In genomic region chr15:60406513-60407124, GRCh38 we compare ENCODE assay signal across 21 cellular contexts. TPM values are rescaled to one million over a fixed set of nuclear protein-coding genes. Genes with fewer than 3 reads are reported as not detected.
A peak's percentile ranks its signal among the peaks of the same experiment; 100 is the strongest.
DNase-seq lines count a peak whose midpoint lies in the region; ATAC-seq, FAIRE-seq and TF ChIP-seq lines count a peak whose summit lies in the region.
"Had no signal": no experiment of that assay in that cellular context is flagged by ENCODE, and none has a peak within 500 bp of the region (broad histone marks: within the 10 kb centered on the region; RNA-seq: fewer than 3 reads in every experiment).

No MANE protein-coding gene starts in this region.

- H3K27ac Mint-ChIP-seq in nephron progenitor cell = peak overlapping the region; percentile 58

- peaks cover 33% of the 10 kb centered on the region for H3K4me1 Mint-ChIP-seq in nephron progenitor cell

- intact Hi-C loops in sciatic nerve (cut with DNase I) = no loop called here

- TF ChIP-seq EP300 in SK-N-SH (IDR thresholded peaks at IDR 0.05; ENCODE audit: borderline replicate concordance in 1 of 2, low read depth in 1 of 2, low read length in 1 of 2) = no peak

- no peaks in the 10 kb centered on the region for H3K9me3 Mint-ChIP-seq in nephron progenitor cell
- H3K9me3 Mint-ChIP-seq: immature natural killer cell had no signal

- H3K4me3 Mint-ChIP-seq in nephron progenitor cell = no peak overlapping the region
- H3K4me3 Mint-ChIP-seq: immature natural killer cell had no signal

- H4K20me1 ChIP-seq in SK-N-SH (ENCODE audit: insufficient read depth) = no peaks in the 10 kb centered on the region

- H3K4me2 ChIP-seq in SK-N-SH = 0 out of 2 replicates have a peak overlapping the region, but pooled peaks have one; percentile 61
- H3K4me2 ChIP-seq: KMS-11 had no signal

- peak overlapping the region; percentile 50; the same call in 1 of the 2 replicates for H3K9ac ChIP-seq in SK-N-SH
- H3K9ac ChIP-seq: KMS-11 had no signal

- 69% methylated on average over 2 of the region's 2 CpGs for WGBS in SK-N-SH (ENCODE audit: low lambda C conversion rate)

- POLR2A ChIA-PET in SK-N-SH (lab: Yijun Ruan, JAX) = interaction anchor here (0.6 kb wide), 1 partner anchor 9 kb away, joined by 3 read pairs; the partner anchor contains the start of gene ANXA2

- CTCF ChIA-PET in SK-N-SH (lab: Yijun Ruan, JAX) = interaction anchor here (1.1 to 1.6 kb wide), 4 partner anchors 11 to 682 kb away, joined by 3 to 4 read pairs (median 3); no protein-coding TSS in a partner anchor

- H3K27me3 ChIP-seq in SK-N-SH (ENCODE audit: insufficient read depth) (no peaks in the 10 kb centered on the region), brain microvascular endothelial cell (replicated peaks) (no peaks in the 10 kb centered on the region)
- H3K27me3 ChIP-seq: right lobe of liver, tibial nerve had no signal

- peaks cover 3% of the 10 kb centered on the region for H3K27me3 Mint-ChIP-seq in nephron progenitor cell (ENCODE audit: low read depth, poor library complexity)

- H3F3A ChIP-seq in SK-N-SH (replicated peaks; ENCODE audit: insufficient read depth) = peaks cover 28% of the 10 kb centered on the region

- no peaks in the 10 kb centered on the region for H3K36me3 Mint-ChIP-seq in nephron progenitor cell (ENCODE audit: low read depth)

- TF ChIP-seq RAD21 in SK-N-SH (IDR thresholded peaks at IDR 0.05; ENCODE audit: low read length) = no peak

- H3K9me3 ChIP-seq in SK-N-SH = no peaks in the 10 kb centered on the region
- H3K9me3 ChIP-seq: neutrophil, right lobe of liver, tibial nerve had no signal

- H3K36me3 ChIP-seq in SK-N-SH (replicated peaks in 1 of 2; ENCODE audit: control insufficient read depth in 1 of 2, insufficient read depth in 2 of 2, low read length in 1 of 2) (no peaks in the 10 kb centered on the region), brain microvascular endothelial cell (replicated peaks) (no peaks in the 10 kb centered on the region)
- H3K36me3 ChIP-seq: neutrophil, right lobe of liver, tibial nerve had no signal

- H3K9me2 ChIP-seq in SK-N-SH = no peaks in the 10 kb centered on the region

- ATAC-seq in SK-N-SH treated with all-trans-retinoic acid at 6 μM for 48 hours = no peak; the same call in 2 of the 3 replicates
- no peak for ATAC-seq in sciatic nerve

- H2AFZ ChIP-seq in SK-N-SH (ENCODE audit: low read depth) = no peak overlapping the region

- peak overlapping the region in 1 of 2 experiments; percentile 80; a peak in 3 of 4 replicates for H3K27ac ChIP-seq in SK-N-SH (ENCODE audit: low read depth in 2 of 2, low read length in 1 of 2)
- peak overlapping the region; percentile 55 for H3K27ac ChIP-seq in brain microvascular endothelial cell
- H3K27ac ChIP-seq: HL-60, KMS-11, neutrophil, right lobe of liver had no signal

- TF ChIP-seq CTCF in SK-N-SH (IDR thresholded peaks at IDR 0.05) (no peak), brain microvascular endothelial cell (IDR thresholded peaks at IDR 0.05; ENCODE audit: low read depth, low read length, missing control alignments) (no peak), nephron progenitor cell (IDR thresholded peaks at IDR 0.05) (no peak)

- in situ Hi-C loops in brain microvascular endothelial cell (cut with HindIII; ENCODE audit: low pct_ligation_motif_present, low sequenced_read_pairs) = no loop called here

- no peaks in the 10 kb centered on the region for H3K79me2 ChIP-seq in SK-N-SH (ENCODE audit: insufficient read depth)

- H3K4me1 ChIP-seq in SK-N-SH (ENCODE audit: control insufficient read depth in 1 of 2, insufficient read depth in 2 of 2, low read depth in 1 of 2, low read length in 1 of 2) = peaks cover 0 to 40% of the 10 kb centered on the region in 2 experiments; a peak in 2 of 4 replicates

- FAIRE-seq in urothelium cell line (lab: Jason Lieb, UNC) = peak; percentile 13

- DNase-seq in SK-N-SH = no peak
- DNase-seq in brain microvascular endothelial cell = no peak
- no peak for DNase-seq in nephron progenitor cell
- DNase-seq in urothelium cell line (ENCODE audit: low spot score) = no peak
- no peak for DNase-seq in effector CD8-positive, alpha-beta T cell (lab: John Stamatoyannopoulos, UW)
- DNase-seq in NCI-H146 (lab: John Stamatoyannopoulos, UW) = no peak
- DNase-seq in sciatic nerve (ENCODE audit: low spot score) = no peak
- DNase-seq: activated CD4-positive, alpha-beta T cell treated with anti-CD3 and anti-CD28 coated beads for 4 hours; activated CD8-positive, alpha-beta memory T cell treated with anti-CD3 and anti-CD28 coated beads, Interleukin-2, amount 50 U/mL, for 48 hours; activated naive CD4-positive, alpha-beta T cell; COR-L47; immature natural killer cell; midbrain; NCI-H1417; right lobe of liver; stimulated activated CD4-positive, alpha-beta T cell treated with anti-CD3 and anti-CD28 coated beads, Interleukin-4, amount 100 ng/mL, for 4 hours had no signal

- H3K4me3 ChIP-seq in SK-N-SH (ENCODE audit: low read depth in 2 of 2, low read length in 1 of 2) (no peak overlapping the region), brain microvascular endothelial cell (ENCODE audit: low read depth, low read length) (no peak overlapping the region)
- H3K4me3 ChIP-seq: right lobe of liver, tibial nerve had no signal

TF ChIP-seq in SK-N-SH, 30 proteins besides CTCF, POLR2A, EP300 and RAD21:
- TF ChIP-seq RXRA (IDR thresholded peaks at IDR 0.05; ENCODE audit: borderline replicate concordance, low read depth) (no peak), RFX5 (IDR thresholded peaks at IDR 0.05; ENCODE audit: low read length) (no peak), CHD2 (IDR thresholded peaks at IDR 0.05; ENCODE audit: low read length, partially characterized antibody) (no peak), FOXJ3 (CRISPR knock-in tag; IDR thresholded peaks at IDR 0.05) (no peak)

TF ChIP-seq in SK-N-SH treated with all-trans-retinoic acid at 6 μM for 48 hours, 23 proteins besides CTCF, POLR2A, EP300 and RAD21 (continues in another document):
- TF ChIP-seq SNAI2 (CRISPR knock-in tag; IDR thresholded peaks at IDR 0.05) (no peak), ZNF565 (CRISPR knock-in tag; conservative IDR thresholded peaks at IDR 0.05; ENCODE audit: low read depth) (no peak), GLIS3 (CRISPR knock-in tag; IDR thresholded peaks at IDR 0.05) (no peak), TCF4 (CRISPR knock-in tag; IDR thresholded peaks at IDR 0.05; ENCODE audit: borderline replicate concordance) (no peak), ZNF70 (CRISPR knock-in tag; IDR thresholded peaks at IDR 0.05) (no peak), TOX (CRISPR knock-in tag; IDR thresholded peaks at IDR 0.05; ENCODE audit: borderline replicate concordance) (no peak), PPARA (CRISPR knock-in tag; IDR thresholded peaks at IDR 0.05; ENCODE audit: borderline replicate concordance) (no peak), OSR1 (CRISPR knock-in tag; IDR thresholded peaks at IDR 0.05) (no peak), ZFP30 (CRISPR knock-in tag; IDR thresholded peaks at IDR 0.05) (no peak), ZC3H10 (CRISPR knock-in tag; IDR thresholded peaks at IDR 0.05) (no peak), ZFP3 (CRISPR knock-in tag; IDR thresholded peaks at IDR 0.05) (no peak), ISL1 (CRISPR knock-in tag; IDR thresholded peaks at IDR 0.05) (no peak), CSDC2 (CRISPR knock-in tag; IDR thresholded peaks at IDR 0.05) (no peak), CREB5 (CRISPR knock-in tag; IDR thresholded peaks at IDR 0.05; ENCODE audit: low read depth) (no peak), BACH2 (CRISPR knock-in tag; IDR thresholded peaks at IDR 0.05; ENCODE audit: borderline replicate concordance) (no peak), RARB (CRISPR knock-in tag; IDR thresholded peaks at IDR 0.05) (no peak), ARNTL (CRISPR knock-in tag; IDR thresholded peaks at IDR 0.05; ENCODE audit: borderline replicate concordance, low read depth) (no peak)
- TF ChIP-seq, protein P1, sequence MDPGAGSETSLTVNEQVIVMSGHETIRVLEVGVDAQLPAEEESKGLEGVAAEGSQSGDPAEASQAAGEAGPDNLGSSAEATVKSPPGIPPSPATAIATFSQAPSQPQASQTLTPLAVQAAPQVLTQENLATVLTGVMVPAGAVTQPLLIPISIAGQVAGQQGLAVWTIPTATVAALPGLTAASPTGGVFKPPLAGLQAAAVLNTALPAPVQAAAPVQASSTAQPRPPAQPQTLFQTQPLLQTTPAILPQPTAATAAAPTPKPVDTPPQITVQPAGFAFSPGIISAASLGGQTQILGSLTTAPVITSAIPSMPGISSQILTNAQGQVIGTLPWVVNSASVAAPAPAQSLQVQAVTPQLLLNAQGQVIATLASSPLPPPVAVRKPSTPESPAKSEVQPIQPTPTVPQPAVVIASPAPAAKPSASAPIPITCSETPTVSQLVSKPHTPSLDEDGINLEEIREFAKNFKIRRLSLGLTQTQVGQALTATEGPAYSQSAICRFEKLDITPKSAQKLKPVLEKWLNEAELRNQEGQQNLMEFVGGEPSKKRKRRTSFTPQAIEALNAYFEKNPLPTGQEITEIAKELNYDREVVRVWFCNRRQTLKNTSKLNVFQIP (CRISPR knock-in tag; IDR thresholded peaks at IDR 0.05; ENCODE audit: borderline replicate concordance, low read depth) = no peak

RNA-seq across cellular contexts. Expression of gene ANXA2, which starts 8.8 kb away (rescaled TPM):
- 4,669 and 5,711 TPM in 2 replicates for polyA plus RNA-seq in SK-N-SH (2012; rRNA removed)
- 5,477 and 5,705 TPM in 2 replicates for polyA plus RNA-seq in SK-N-SH (2012; cell fraction: cytosol; rRNA removed)
- 2,958 and 4,347 TPM in 2 replicates for polyA plus RNA-seq in SK-N-SH (2012; cell fraction: nucleus; rRNA removed)
- total RNA-seq in sciatic nerve = 904 TPM
